ENCODE assay signal across 1 cellular context in genomic region chr2:71604709-71605085, GRCh38.
TF ChIP-seq lines count a peak whose summit lies in the region.

No MANE protein-coding gene starts in this region.

TF ChIP-seq in GM23338, 12 proteins besides CTCF, POLR2A, EP300 and RAD21 (continued from another document):
- no peak for TF ChIP-seq ZNF462 (CRISPR knock-in tag; IDR thresholded peaks at IDR 0.05)
